Comparison of ENCODE assay signal across 10 cellular contexts in genomic region chr20:37295001-37295400, GRCh38. TPM values are rescaled to one million over a fixed set of nuclear protein-coding genes. Genes with fewer than 3 reads are reported as not detected.
DNase-seq lines count a peak whose midpoint lies in the region; ATAC-seq and TF ChIP-seq lines count a peak whose summit lies in the region.
"Had no signal": no experiment of that assay in that cellular context is flagged by ENCODE, and none has a peak within 500 bp of the region (broad histone marks: within the 10 kb centered on the region; RNA-seq: fewer than 3 reads in every experiment).

No MANE protein-coding gene starts in this region.

- 0 out of 4 replicates have a peak overlapping the region, but pooled peaks of 1 of the 2 experiments have one; percentile 32 for H4K8ac ChIP-seq in IMR-90 (ENCODE audit: low read depth in 2 of 2, low read length in 2 of 2)

- no peak overlapping the region for H4K91ac ChIP-seq in IMR-90 (ENCODE audit: insufficient read depth, low read depth, low read length)

- ATAC-seq in IMR-90 (ENCODE audit: low read depth), result peak; percentile 93
- ATAC-seq in effector memory CD8-positive, alpha-beta T cell (replicated peaks), result no peak

- H3K36me3 ChIP-seq in IMR-90 (ENCODE audit: control insufficient read depth, insufficient read depth, low read length), result no peaks in the 10 kb centered on the region
- peaks cover 2% of the 10 kb centered on the region for H3K36me3 ChIP-seq in mammary epithelial cell (ENCODE audit: insufficient read depth, low read length)
- peaks cover 8% of the 10 kb centered on the region for H3K36me3 ChIP-seq in neural progenitor cell
- peaks cover 20% of the 10 kb centered on the region for H3K36me3 ChIP-seq in BE2C
- H3K36me3 ChIP-seq: right lobe of liver had no signal

- H2AK9ac ChIP-seq in IMR-90 (replicated peaks; ENCODE audit: low read depth, low read length, poor library complexity), result no peak overlapping the region

- WGBS in IMR-90 (ENCODE audit: extremely low coverage in 2 of 2, insufficient read length in 1 of 2), 2 experiments, result 0% methylated on average over 3 of the region's 3 CpGs; no CpG with 5 or more reads in 1 of the 2 experiments
- 0% methylated on average over 3 of the region's 3 CpGs for WGBS in mammary epithelial cell (ENCODE audit: low coverage, missing lambda C conversion rate)

- no peak overlapping the region for H3K14ac ChIP-seq in IMR-90 (replicated peaks; ENCODE audit: low read depth, low read length)

- POLR2A ChIA-PET in IMR-90 (lab: Charles Lee; ENCODE audit: unreplicated experiment), result no interaction called here

- DNase-seq in AG09319 (ENCODE audit: extremely low read depth, low read depth) (peak; percentile 82), IMR-90 (peak; percentile 99), mammary epithelial cell (peak; percentile 99), neural progenitor cell (ENCODE audit: low spot score) (no peak), BE2C (no peak), cortex of kidney (lab: John Stamatoyannopoulos, UW) (no peak), mesenteric fat pad (ENCODE audit: low spot score) (no peak)
- no peak for DNase-seq in effector memory CD8-positive, alpha-beta T cell
- DNase-seq: right lobe of liver had no signal

- in situ Hi-C loops in IMR-90 (cut with MboI; ENCODE audit: low sequenced_read_pairs), result no loop called here
- in situ Hi-C loops in mammary epithelial cell (cut with MboI; ENCODE audit: low sequenced_read_pairs in 2 of 2), result no loop called here

- H3K27me3 Mint-ChIP-seq in neural progenitor cell (ENCODE audit: insufficient read depth, low read depth), result peaks cover 2% of the 10 kb centered on the region
- H3K27me3 Mint-ChIP-seq in effector memory CD8-positive, alpha-beta T cell, result no peaks in the 10 kb centered on the region
- H3K27me3 Mint-ChIP-seq: activated naive CD4-positive, alpha-beta T cell treated with anti-CD3 and anti-CD28 coated beads, Interleukin-2, amount 50 U/mL, for 24 hours had no signal

- H2BK5ac ChIP-seq in IMR-90 (ENCODE audit: low read depth, low read length, poor library complexity, severe bottlenecking), result peak overlapping the region; percentile 73

- no peak overlapping the region for H3K4me3 Mint-ChIP-seq in neural progenitor cell
- no peak overlapping the region for H3K4me3 Mint-ChIP-seq in effector memory CD8-positive, alpha-beta T cell
- H3K4me3 Mint-ChIP-seq: activated naive CD4-positive, alpha-beta T cell treated with anti-CD3 and anti-CD28 coated beads, Interleukin-2, amount 50 U/mL, for 24 hours had no signal

- H3K9me3 ChIP-seq in IMR-90 (ENCODE audit: control insufficient read depth, insufficient read depth, low read length) (no peaks in the 10 kb centered on the region), mammary epithelial cell (replicated peaks; ENCODE audit: insufficient read depth, low read length) (no peaks in the 10 kb centered on the region), neural progenitor cell (ENCODE audit: low read depth) (no peaks in the 10 kb centered on the region), BE2C (no peaks in the 10 kb centered on the region)
- H3K9me3 ChIP-seq: right lobe of liver had no signal

- H3K56ac ChIP-seq in IMR-90 (ENCODE audit: extremely low read depth, insufficient read depth, low read length), result no peak overlapping the region

- H3K9ac ChIP-seq in IMR-90 (ENCODE audit: low read depth, low read length) (no peak overlapping the region), mammary epithelial cell (ENCODE audit: insufficient read depth, low read length) (peak overlapping the region; percentile 68), neural progenitor cell (no peak overlapping the region)

- no peak overlapping the region for H3K27ac ChIP-seq in IMR-90 (ENCODE audit: insufficient read depth, low read length)
- H3K27ac ChIP-seq in mammary epithelial cell (ENCODE audit: insufficient read depth, low read depth, low read length), result peak overlapping the region; percentile 90
- peak overlapping the region; percentile 44 for H3K27ac ChIP-seq in neural progenitor cell

- H3K4me2 ChIP-seq in IMR-90 (ENCODE audit: low read depth, low read length) (peak overlapping the region; percentile 16; the same call in 1 of the 2 replicates), mammary epithelial cell (ENCODE audit: insufficient read depth, low read depth, low read length) (peak overlapping the region; percentile 64), neural progenitor cell (peak overlapping the region; percentile 55)

- peaks cover 12% of the 10 kb centered on the region; the same call in 1 of the 2 replicates for H4K20me1 ChIP-seq in IMR-90 (ENCODE audit: insufficient read depth, low read length)
- no peaks in the 10 kb centered on the region for H4K20me1 ChIP-seq in mammary epithelial cell (ENCODE audit: insufficient read depth, low read length)
- peaks cover 22% of the 10 kb centered on the region for H4K20me1 ChIP-seq in neural progenitor cell (ENCODE audit: low read depth)

- H2BK15ac ChIP-seq in IMR-90 (ENCODE audit: low read depth, low read length), result no peak overlapping the region

- no peak for TF ChIP-seq POLR2A in IMR-90 (IDR thresholded peaks at IDR 0.05; ENCODE audit: low read depth, low read length)

- peaks cover 38% of the 10 kb centered on the region for H3K36me3 Mint-ChIP-seq in neural progenitor cell
- H3K36me3 Mint-ChIP-seq in effector memory CD8-positive, alpha-beta T cell (ENCODE audit: insufficient read depth), result peaks cover 5% of the 10 kb centered on the region

- intact Hi-C loops in IMR-90 (cut with micrococcal nuclease), result no loop called here
- intact Hi-C loops in mammary epithelial cell (cut with micrococcal nuclease), result loop anchor here (1.0 to 2.0 kb wide), 4 partner anchors 38 to 100 kb away; partner anchors contain the start of gene SRC

- BruUV-seq in IMR-90 (replicated peaks; lab: Mats Ljungman, UMichigan), result no TSS peak
- BruUV-seq in mammary epithelial cell (replicated peaks; lab: Mats Ljungman, UMichigan), result no TSS peak

- H3K23ac ChIP-seq in IMR-90 (ENCODE audit: low read depth, low read length), result no peak overlapping the region

- no peak overlapping the region for H2AK5ac ChIP-seq in IMR-90 (ENCODE audit: low read depth, low read length)

- dilution Hi-C loops in IMR-90 (cut with HindIII; ENCODE audit: low sequenced_read_pairs, unreplicated experiment) (no loop called here), mammary epithelial cell (cut with HindIII; ENCODE audit: low sequenced_read_pairs) (loop anchor here (5.0 to 10.0 kb wide), 2 partner anchors 37 to 60 kb away; no protein-coding TSS in a partner anchor)

- TF ChIP-seq RAD21 in IMR-90 (IDR thresholded peaks at IDR 0.05; ENCODE audit: low read length), result peak; percentile 34; the same call in 1 of the 2 replicates

- no peak overlapping the region for H4K5ac ChIP-seq in IMR-90 (ENCODE audit: low read depth, low read length)

- peak overlapping the region; percentile 80; the same call in 1 of the 2 replicates for H3K4ac ChIP-seq in IMR-90 (ENCODE audit: low read depth, low read length)

- peaks cover 26% of the 10 kb centered on the region for H3K9me1 ChIP-seq in IMR-90 (ENCODE audit: insufficient read depth, low read length)

- H3K4me1 ChIP-seq in IMR-90 (ENCODE audit: control insufficient read depth, insufficient read depth, low read length) (peaks cover 27% of the 10 kb centered on the region), mammary epithelial cell (ENCODE audit: insufficient read depth, low read length) (peaks cover 61% of the 10 kb centered on the region), neural progenitor cell (peaks cover 25% of the 10 kb centered on the region), BE2C (no peaks in the 10 kb centered on the region)

- H3K9me3 Mint-ChIP-seq in neural progenitor cell, result peaks cover 12% of the 10 kb centered on the region
- no peaks in the 10 kb centered on the region for H3K9me3 Mint-ChIP-seq in effector memory CD8-positive, alpha-beta T cell
- H3K9me3 Mint-ChIP-seq: activated naive CD4-positive, alpha-beta T cell treated with anti-CD3 and anti-CD28 coated beads, Interleukin-2, amount 50 U/mL, for 24 hours had no signal

- peaks cover 73% of the 10 kb centered on the region for H3K79me2 ChIP-seq in mammary epithelial cell (ENCODE audit: insufficient read depth, low read length)
- H3K79me2 ChIP-seq in neural progenitor cell (ENCODE audit: low read depth), result peaks cover 88% of the 10 kb centered on the region

- H3K79me1 ChIP-seq in IMR-90 (ENCODE audit: low read depth in 1 of 2, low read length in 2 of 2), result peaks cover 21 to 73% of the 10 kb centered on the region in 2 experiments

- CTCF ChIA-PET in IMR-90 (lab: Yijun Ruan, JAX) (interaction anchor here (0.7 kb wide), 1 partner anchor 249 kb away, joined by 3 read pairs; no protein-coding TSS in a partner anchor), mammary epithelial cell (lab: Charles Lee; ENCODE audit: low non-redundant PET) (no interaction called here)

- TF ChIP-seq CTCF in AG09319 (IDR thresholded peaks at IDR 0.05; ENCODE audit: low read depth, low read length), result no peak
- no peak for TF ChIP-seq CTCF in IMR-90 (conservative IDR thresholded peaks at IDR 0.05; ENCODE audit: low read depth, low read length)
- no peak for TF ChIP-seq CTCF in mammary epithelial cell (conservative IDR thresholded peaks at IDR 0.05 in 1 of 2, IDR thresholded peaks at IDR 0.05 in 1 of 2; ENCODE audit: extremely low read depth in 1 of 2, insufficient read depth in 1 of 2, low read depth in 1 of 2, low read length in 2 of 2)
- TF ChIP-seq CTCF in neural progenitor cell (IDR thresholded peaks at IDR 0.05), result no peak
- no peak for TF ChIP-seq CTCF in BE2C (IDR thresholded peaks at IDR 0.05; ENCODE audit: low read depth, low read length)

- H3K18ac ChIP-seq in IMR-90 (ENCODE audit: low read depth, low read length), result no peak overlapping the region

- peaks cover 24% of the 10 kb centered on the region for H3K4me1 Mint-ChIP-seq in neural progenitor cell
- peaks cover 24 to 50% of the 10 kb centered on the region in 2 donors for H3K4me1 Mint-ChIP-seq in effector memory CD8-positive, alpha-beta T cell (ENCODE audit: low read depth in 2 of 2)

- H2BK20ac ChIP-seq in IMR-90 (ENCODE audit: low read depth, low read length), result no peak overlapping the region

- H3K27me3 ChIP-seq in IMR-90 (ENCODE audit: control insufficient read depth, insufficient read depth, low read length) (no peaks in the 10 kb centered on the region), mammary epithelial cell (ENCODE audit: insufficient read depth, low read length) (no peaks in the 10 kb centered on the region), neural progenitor cell (no peaks in the 10 kb centered on the region), BE2C (no peaks in the 10 kb centered on the region)
- H3K27me3 ChIP-seq: right lobe of liver had no signal

- peaks cover 18% of the 10 kb centered on the region for H3F3A ChIP-seq in neural progenitor cell (ENCODE audit: low read depth)

- no peak overlapping the region for H3K27ac Mint-ChIP-seq in neural progenitor cell
- H3K27ac Mint-ChIP-seq in effector memory CD8-positive, alpha-beta T cell, result no peak overlapping the region
- H3K27ac Mint-ChIP-seq: activated naive CD4-positive, alpha-beta T cell treated with anti-CD3 and anti-CD28 coated beads, Interleukin-2, amount 50 U/mL, for 24 hours had no signal

- H2BK120ac ChIP-seq in IMR-90 (ENCODE audit: low read depth, low read length), result peak overlapping the region; percentile 59; the same call in 1 of the 2 replicates

- H3K4me3 ChIP-seq in IMR-90 (ENCODE audit: insufficient read depth, low read depth, low read length) (no peak overlapping the region), mammary epithelial cell (replicated peaks in 1 of 3; ENCODE audit: insufficient read depth in 1 of 3, low read depth in 2 of 3, low read length in 3 of 3) (peak overlapping the region in 1 of 3 experiments; percentile 18), neural progenitor cell (no peak overlapping the region), BE2C (ENCODE audit: low read depth, low read length) (no peak overlapping the region)
- H3K4me3 ChIP-seq: right lobe of liver had no signal

- H2AFZ ChIP-seq in IMR-90 (replicated peaks; ENCODE audit: low read length, poor library complexity) (no peak overlapping the region), mammary epithelial cell (ENCODE audit: low read depth, low read length) (no peak overlapping the region), neural progenitor cell (replicated peaks) (no peak overlapping the region)

RNA-seq across cellular contexts. Expression of gene MANBAL, which starts 5.5 kb away (rescaled TPM):
- total RNA-seq in IMR-90 (2012; rRNA removed) (24.4 and 28.9 TPM in 2 replicates), mammary epithelial cell (10 to 100 TPM; 19.0 to 58.5 TPM), neural progenitor cell (ENCODE audit: low replicate concordance) (32.7 and 44.8 TPM in 2 replicates), mesenteric fat pad (43.6 TPM)
- polyA plus RNA-seq in IMR-90 (2012; rRNA removed) (98.6 and 109 TPM in 2 replicates), mammary epithelial cell (117 TPM)
- polyA plus RNA-seq in IMR-90 (2012; cell fraction: cytosol; rRNA removed), result 51.7 and 91.4 TPM in 2 replicates
- 46.7 and 65.5 TPM in 2 replicates for polyA plus RNA-seq in IMR-90 (2012; cell fraction: nucleus; rRNA removed; ENCODE audit: low replicate concordance)
- 58.0 TPM for polyA minus RNA-seq in mammary epithelial cell
- 51.0 TPM for polyA plus RNA-seq in BE2C (2012; ENCODE audit: insufficient read depth, insufficient read length, low read depth)

RNA-seq across cellular contexts. Expression of gene GHRH, which starts 33.4 kb away (rescaled TPM):
- not detected in 2 replicates for total RNA-seq in IMR-90 (2012; rRNA removed)
- polyA plus RNA-seq in IMR-90 (2012; rRNA removed), result not detected in 2 replicates
- not detected in 2 replicates for polyA plus RNA-seq in IMR-90 (2012; cell fraction: cytosol; rRNA removed)
- polyA plus RNA-seq in IMR-90 (2012; cell fraction: nucleus; rRNA removed; ENCODE audit: low replicate concordance), result not detected in 2 replicates
- total RNA-seq in mammary epithelial cell, result not detected
- polyA plus RNA-seq in mammary epithelial cell, result not detected
- polyA minus RNA-seq in mammary epithelial cell, result not detected
- 3.2 TPM in 1 of 2 replicates, not detected in the other for total RNA-seq in neural progenitor cell (ENCODE audit: low replicate concordance)
- not detected for polyA plus RNA-seq in BE2C (2012; ENCODE audit: insufficient read depth, insufficient read length, low read depth)
- not detected for total RNA-seq in mesenteric fat pad
- total RNA-seq: right lobe of liver had no signal

RNA-seq across cellular contexts. Expression of gene SRC, which starts 50.9 kb away (rescaled TPM):
- 6.7 and 7.0 TPM in 2 replicates for total RNA-seq in IMR-90 (2012; rRNA removed)
- 19.8 and 24.2 TPM in 2 replicates for polyA plus RNA-seq in IMR-90 (2012; rRNA removed)
- polyA plus RNA-seq in IMR-90 (2012; cell fraction: cytosol; rRNA removed), result 10.7 and 21.0 TPM in 2 replicates
- polyA plus RNA-seq in IMR-90 (2012; cell fraction: nucleus; rRNA removed; ENCODE audit: low replicate concordance), result 66.9 and 101 TPM in 2 replicates
- 10 to 100 TPM; 52.7 to 60.2 TPM for total RNA-seq in mammary epithelial cell
- 39.3 TPM for polyA plus RNA-seq in mammary epithelial cell
- polyA minus RNA-seq in mammary epithelial cell, result 54.6 TPM
- total RNA-seq in neural progenitor cell (ENCODE audit: low replicate concordance), result 15.4 and 47.4 TPM in 2 replicates
- polyA plus RNA-seq in BE2C (2012; ENCODE audit: insufficient read depth, insufficient read length, low read depth), result 12.5 TPM
- total RNA-seq in mesenteric fat pad, result 23.9 TPM

Comparison
In these comparisons a context has a peak if more than half of its experiments do, and no peak if none do; other contexts are left out.
1. DNase-seq: peak in AG09319 (single experiment), IMR-90 (single experiment) and mammary epithelial cell (single experiment); none in neural progenitor cell (single experiment), BE2C (single experiment), cortex of kidney (single experiment), effector memory CD8-positive, alpha-beta T cell (0 of 3) and mesenteric fat pad (single experiment).
2. Peak in every context shown above with its lines, with median percentiles within 50 percentile points of each other: H3K4me2 ChIP-seq.